ENCODE assay signal across 6 cellular contexts in genomic region chr1:16929146-16930041, GRCh38. TPM values are rescaled to one million over a fixed set of nuclear protein-coding genes. Genes with fewer than 3 reads are reported as not detected.
"Had no signal": no experiment of that assay in that cellular context is flagged by ENCODE, and none has a peak within 500 bp of the region (broad histone marks: within the 10 kb centered on the region; RNA-seq: fewer than 3 reads in every experiment).

No MANE protein-coding gene starts in this region.

RNA-seq across cellular contexts. Expression of gene MFAP2, which starts 51.0 kb away (rescaled TPM):
- total RNA-seq: activated B cell treated with CpG ODN at 0.5 μM for 24 hours; activated CD8-positive, alpha-beta T cell treated with anti-CD3 and anti-CD28 coated beads for 36 hours; mononuclear cell; naive thymus-derived CD8-positive, alpha-beta T cell; T-helper 2 cell treated with Interferon-gamma antibody and Interleukin-4, amounts not matched to agents 100 ng/mL and 5 ng/mL, for 36 hours had no signal
- polyA plus RNA-seq: immature natural killer cell had no signal
